Comparison of ENCODE assay signal across 1 cellular context in genomic region chr1:26725904-26726303, GRCh38.
TF ChIP-seq lines count a peak whose summit lies in the region.
"Not testable (repeated sequence)": the region's sequence is repeated elsewhere in the genome, so short reads cannot be mapped to it uniquely, and the experiment has no call there.

No MANE protein-coding gene starts in this region.

TF ChIP-seq in K562, 482 proteins besides CTCF, POLR2A, EP300 and RAD21:
- peak; percentile 27; the same call in 1 of the 2 replicates for TF ChIP-seq ZNF384 (IDR thresholded peaks at IDR 0.05; ENCODE audit: low read depth, low read length)
- TF ChIP-seq JUND (IDR thresholded peaks at IDR 0.05; ENCODE audit: borderline replicate concordance, low read depth, low read length), result peak; percentile 15; the same call in 1 of the 2 replicates
- TF ChIP-seq JUND (tag; IDR thresholded peaks at IDR 0.05; ENCODE audit: borderline replicate concordance, low read depth, low read length), result not testable (repeated sequence)
